Comparison of ENCODE assay signal across 1 cellular context in genomic region chr20:43736588-43737091, GRCh38.
TF ChIP-seq lines count a peak whose summit lies in the region.

No MANE protein-coding gene starts in this region.

TF ChIP-seq in WTC11, 78 proteins besides CTCF, POLR2A, EP300 and RAD21 (continued from another document):
- no peak for TF ChIP-seq AR (CRISPR knock-in tag; IDR thresholded peaks at IDR 0.05)
- TF ChIP-seq PRRX2 (CRISPR knock-in tag; IDR thresholded peaks at IDR 0.05), result no peak
- no peak for TF ChIP-seq MLX (CRISPR knock-in tag; IDR thresholded peaks at IDR 0.05)
- TF ChIP-seq OVOL2 (CRISPR knock-in tag; IDR thresholded peaks at IDR 0.05; ENCODE audit: borderline replicate concordance), result no peak
